23 cellular contexts compared by ENCODE assay signal in the genomic region with DNA sequence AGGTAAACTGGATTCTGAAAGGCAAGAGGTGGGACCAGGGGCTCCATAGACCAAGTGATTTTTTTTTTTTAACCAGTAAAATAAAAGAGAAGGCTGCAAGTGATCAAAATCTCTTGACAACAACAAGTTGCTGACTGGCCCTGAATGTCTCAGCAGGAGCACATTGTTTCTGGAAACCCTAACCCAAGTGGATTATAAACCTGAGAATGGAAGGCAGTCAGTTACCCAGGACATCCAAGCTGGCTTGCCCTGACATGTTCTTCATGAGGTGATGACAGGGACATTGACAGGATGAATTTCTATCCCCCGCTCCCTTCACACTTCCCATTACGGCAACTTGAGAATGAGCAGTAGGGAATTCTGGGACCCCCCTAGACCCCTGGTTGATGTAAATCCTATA. TPM values are rescaled to one million over a fixed set of nuclear protein-coding genes. Genes with fewer than 3 reads are reported as not detected.
DNase-seq lines count a peak whose midpoint lies in the region; ATAC-seq and TF ChIP-seq lines count a peak whose summit lies in the region.
"Had no signal": no experiment of that assay in that cellular context is flagged by ENCODE, and none has a peak within 500 bp of the region (broad histone marks: within the 10 kb centered on the region; RNA-seq: fewer than 3 reads in every experiment).

No MANE protein-coding gene starts in this region.

- CTCF ChIA-PET in activated CD8-positive, alpha-beta T cell treated with anti-CD3 and anti-CD28 coated beads, Interleukin-2, amount 10 ng/mL, durations not matched to agents 7 days and 5 days (lab: Charles Lee), result interaction anchor here (1.2 kb wide), 2 partner anchors 32 to 47 kb away, joined by 3 to 4 read pairs; no protein-coding TSS in a partner anchor
- CTCF ChIA-PET in activated CD8-positive, alpha-beta T cell treated with anti-CD3 and anti-CD28 coated beads for 36 hours (lab: Charles Lee), result interaction anchor here (1.5 to 3.4 kb wide), 2 partner anchors 51 to 87 kb away, joined by 3 to 24 read pairs; a partner anchor contains a TSS

- peaks cover 23% of the 10 kb centered on the region for H3K4me1 Mint-ChIP-seq in activated CD8-positive, alpha-beta T cell treated with anti-CD3 and anti-CD28 coated beads, Interleukin-2, amount 10 ng/mL, durations not matched to agents 7 days and 5 days (ENCODE audit: low read depth)
- peaks cover 49% of the 10 kb centered on the region for H3K4me1 Mint-ChIP-seq in activated CD8-positive, alpha-beta T cell treated with anti-CD3 and anti-CD28 coated beads for 36 hours (ENCODE audit: low read depth)
- H3K4me1 Mint-ChIP-seq in stimulated activated memory B cell treated with anti-CD40 and anti-IgM and Interleukin-4, amounts not matched to agents 10 μg/mL and 1 μg/mL and 100 μg/mL, for 72 hours, result peaks cover 58% of the 10 kb centered on the region

- H3K4me3 Mint-ChIP-seq in activated CD8-positive, alpha-beta T cell treated with anti-CD3 and anti-CD28 coated beads, Interleukin-2, amount 10 ng/mL, durations not matched to agents 7 days and 5 days, result no peak overlapping the region
- no peak overlapping the region for H3K4me3 Mint-ChIP-seq in activated CD8-positive, alpha-beta T cell treated with anti-CD3 and anti-CD28 coated beads for 36 hours
- H3K4me3 Mint-ChIP-seq in stimulated activated memory B cell treated with anti-CD40 and anti-IgM and Interleukin-4, amounts not matched to agents 10 μg/mL and 1 μg/mL and 100 μg/mL, for 72 hours, result no peak overlapping the region
- H3K4me3 Mint-ChIP-seq: CD4-positive, alpha-beta T cell; natural killer cell treated with Interleukin-12 subunit alpha and Interleukin-12 subunit beta and Interleukin-15 and Interleukin-18, amount 100 ng/mL, for 72 hours; stimulated activated naive CD8-positive, alpha-beta T cell treated with anti-CD3 and anti-CD28 coated beads, Interleukin-15, amount 100 ng/mL, for 72 hours had no signal

- peaks cover 35% of the 10 kb centered on the region for H3K36me3 Mint-ChIP-seq in activated CD8-positive, alpha-beta T cell treated with anti-CD3 and anti-CD28 coated beads, Interleukin-2, amount 10 ng/mL, durations not matched to agents 7 days and 5 days (ENCODE audit: low read depth)
- peaks cover 14% of the 10 kb centered on the region for H3K36me3 Mint-ChIP-seq in activated CD8-positive, alpha-beta T cell treated with anti-CD3 and anti-CD28 coated beads for 36 hours (ENCODE audit: low read depth)
- peaks cover 12% of the 10 kb centered on the region for H3K36me3 Mint-ChIP-seq in stimulated activated memory B cell treated with anti-CD40 and anti-IgM and Interleukin-4, amounts not matched to agents 10 μg/mL and 1 μg/mL and 100 μg/mL, for 72 hours

- intact Hi-C loops in activated CD8-positive, alpha-beta T cell treated with anti-CD3 and anti-CD28 coated beads for 36 hours (cut with micrococcal nuclease), result no loop called here

- POLR2A ChIA-PET in activated CD8-positive, alpha-beta T cell treated with anti-CD3 and anti-CD28 coated beads, Interleukin-2, amount 10 ng/mL, durations not matched to agents 7 days and 5 days (lab: Charles Lee), result interaction anchor here (0.6 kb wide), 2 partner anchors 85 to 1045 kb away, joined by 3 to 5 read pairs; no protein-coding TSS in a partner anchor
- POLR2A ChIA-PET in activated CD8-positive, alpha-beta T cell treated with anti-CD3 and anti-CD28 coated beads for 36 hours (lab: Charles Lee), result interaction anchor here (0.6 kb wide), 1 partner anchor 31 kb away, joined by 4 read pairs; no protein-coding TSS in a partner anchor

- no peak for TF ChIP-seq CTCF in activated CD8-positive, alpha-beta T cell treated with anti-CD3 and anti-CD28 coated beads for 36 hours (IDR thresholded peaks at IDR 0.05)

- no peaks in the 10 kb centered on the region for H3K27me3 Mint-ChIP-seq in activated CD8-positive, alpha-beta T cell treated with anti-CD3 and anti-CD28 coated beads, Interleukin-2, amount 10 ng/mL, durations not matched to agents 7 days and 5 days (ENCODE audit: low read depth)
- no peaks in the 10 kb centered on the region for H3K27me3 Mint-ChIP-seq in activated CD8-positive, alpha-beta T cell treated with anti-CD3 and anti-CD28 coated beads for 36 hours
- H3K27me3 Mint-ChIP-seq in stimulated activated memory B cell treated with anti-CD40 and anti-IgM and Interleukin-4, amounts not matched to agents 10 μg/mL and 1 μg/mL and 100 μg/mL, for 72 hours, result no peaks in the 10 kb centered on the region
- H3K27me3 Mint-ChIP-seq: CD4-positive, alpha-beta T cell; natural killer cell treated with Interleukin-12 subunit alpha and Interleukin-12 subunit beta and Interleukin-15 and Interleukin-18, amount 100 ng/mL, for 72 hours; stimulated activated naive CD8-positive, alpha-beta T cell treated with anti-CD3 and anti-CD28 coated beads, Interleukin-15, amount 100 ng/mL, for 72 hours had no signal

- peak overlapping the region; percentile 52 for H3K27ac Mint-ChIP-seq in activated CD8-positive, alpha-beta T cell treated with anti-CD3 and anti-CD28 coated beads, Interleukin-2, amount 10 ng/mL, durations not matched to agents 7 days and 5 days
- H3K27ac Mint-ChIP-seq in activated CD8-positive, alpha-beta T cell treated with anti-CD3 and anti-CD28 coated beads for 36 hours, result no peak overlapping the region
- H3K27ac Mint-ChIP-seq in stimulated activated memory B cell treated with anti-CD40 and anti-IgM and Interleukin-4, amounts not matched to agents 10 μg/mL and 1 μg/mL and 100 μg/mL, for 72 hours, result peak overlapping the region; percentile 48
- H3K27ac Mint-ChIP-seq: CD4-positive, alpha-beta T cell; natural killer cell treated with Interleukin-12 subunit alpha and Interleukin-12 subunit beta and Interleukin-15 and Interleukin-18, amount 100 ng/mL, for 72 hours; stimulated activated naive CD8-positive, alpha-beta T cell treated with anti-CD3 and anti-CD28 coated beads, Interleukin-15, amount 100 ng/mL, for 72 hours had no signal

- DNase-seq in activated CD8-positive, alpha-beta T cell treated with anti-CD3 and anti-CD28 coated beads, Interleukin-2, amount 10 ng/mL, durations not matched to agents 7 days and 5 days, result no peak
- DNase-seq in activated CD8-positive, alpha-beta T cell treated with anti-CD3 and anti-CD28 coated beads for 36 hours, result no peak
- DNase-seq in NCI-H345 (lab: John Stamatoyannopoulos, UW) (peak; percentile 92), iPS DF 19.7 (ENCODE audit: low read depth, low spot score) (peak; percentile 75), medulla oblongata (ENCODE audit: extremely low spot score) (no peak)
- DNase-seq: ACHN; activated CD4-positive, alpha-beta T cell treated with anti-CD3 and anti-CD28 coated beads for 4 hours; activated naive CD4-positive, alpha-beta T cell treated with Interleukin-2 at 50 U/mL for 16 hours; CD4-positive, alpha-beta T cell; colonic mucosa; foreskin keratinocyte; MG63; NCI-H2081 treated with DMSO at 0.1 percent for 48 hours; retina; SJCRH30; stimulated activated naive CD8-positive, alpha-beta T cell treated with anti-CD3 and anti-CD28 coated beads, Interleukin-15, amount 100 ng/mL, for 72 hours; uterus had no signal

- peaks cover 17% of the 10 kb centered on the region for H3K9me3 Mint-ChIP-seq in activated CD8-positive, alpha-beta T cell treated with anti-CD3 and anti-CD28 coated beads, Interleukin-2, amount 10 ng/mL, durations not matched to agents 7 days and 5 days (ENCODE audit: insufficient read depth)
- peaks cover 8% of the 10 kb centered on the region for H3K9me3 Mint-ChIP-seq in activated CD8-positive, alpha-beta T cell treated with anti-CD3 and anti-CD28 coated beads for 36 hours
- no peaks in the 10 kb centered on the region for H3K9me3 Mint-ChIP-seq in stimulated activated memory B cell treated with anti-CD40 and anti-IgM and Interleukin-4, amounts not matched to agents 10 μg/mL and 1 μg/mL and 100 μg/mL, for 72 hours
- H3K9me3 Mint-ChIP-seq: stimulated activated naive CD8-positive, alpha-beta T cell treated with anti-CD3 and anti-CD28 coated beads, Interleukin-15, amount 100 ng/mL, for 72 hours had no signal

- no peak for ATAC-seq in activated CD8-positive, alpha-beta T cell treated with anti-CD3 and anti-CD28 coated beads, Interleukin-2, amount 10 ng/mL, durations not matched to agents 7 days and 5 days
- ATAC-seq in activated CD8-positive, alpha-beta T cell treated with anti-CD3 and anti-CD28 coated beads for 36 hours, result no peak
- no peak for ATAC-seq in stimulated activated memory B cell treated with anti-CD40 and anti-IgM and Interleukin-4, amounts not matched to agents 10 μg/mL and 1 μg/mL and 100 μg/mL, for 72 hours
- ATAC-seq in GM18498 (IDR thresholded peaks at IDR 0.05; ENCODE audit: unreplicated experiment) (no peak), HG03135 (IDR thresholded peaks at IDR 0.05; ENCODE audit: unreplicated experiment) (no peak)
- ATAC-seq: foreskin keratinocyte; natural killer cell treated with Interleukin-12 subunit alpha and Interleukin-12 subunit beta and Interleukin-15 and Interleukin-18, amount 100 ng/mL, for 72 hours; stimulated activated naive CD8-positive, alpha-beta T cell treated with anti-CD3 and anti-CD28 coated beads, Interleukin-15, amount 100 ng/mL, for 72 hours had no signal

RNA-seq across cellular contexts. Expression of a gene that starts 49.6 kb away (rescaled TPM):
- total RNA-seq in activated CD8-positive, alpha-beta T cell treated with anti-CD3 and anti-CD28 coated beads, Interleukin-2, amount 10 ng/mL, durations not matched to agents 7 days and 5 days, result 100 to 1,000 TPM; 154 to 156 TPM
- total RNA-seq in activated CD8-positive, alpha-beta T cell treated with anti-CD3 and anti-CD28 coated beads for 36 hours, result 10 to 100 TPM; 88.3 to 96.3 TPM
- total RNA-seq: endothelial cell of umbilical vein, HT1080 had no signal

Comparison
In these comparisons a context has a peak if more than half of its experiments do, and no peak if none do; other contexts are left out.
1. DNase-seq: peak in NCI-H345 (single experiment) and iPS DF 19.7 (single experiment); none in activated CD8-positive, alpha-beta T cell treated with anti-CD3 and anti-CD28 coated beads, Interleukin-2, amount 10 ng/mL, durations not matched to agents 7 days and 5 days (single experiment), activated CD8-positive, alpha-beta T cell treated with anti-CD3 and anti-CD28 coated beads for 36 hours (single experiment) and medulla oblongata (single experiment).